In the genomic region with DNA sequence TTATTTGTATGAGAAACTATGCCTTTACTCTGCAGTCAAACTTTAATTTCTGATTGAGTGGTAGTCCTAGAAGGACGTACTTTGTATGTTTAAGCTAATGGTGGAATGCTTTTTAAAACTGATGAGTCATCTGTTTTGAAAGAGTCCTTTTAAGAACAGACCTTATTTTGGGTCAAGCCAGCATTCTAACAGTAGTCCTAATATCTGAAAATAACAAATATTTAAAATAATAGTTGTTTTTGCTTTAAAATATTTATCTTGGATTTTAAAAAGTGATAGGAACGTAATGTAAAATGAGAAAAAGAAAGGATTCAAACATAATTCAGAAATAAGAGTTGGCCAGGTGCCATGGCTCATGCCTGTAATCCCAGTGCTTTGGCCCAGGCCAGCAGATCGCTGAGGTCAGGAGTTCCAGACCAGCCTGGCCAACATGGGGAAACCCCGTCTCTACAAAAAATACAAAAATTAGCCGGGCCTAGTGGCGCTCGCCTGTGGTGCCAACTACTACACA, we compare ENCODE assay signal across 8 cellular contexts. TPM values are rescaled to one million over a fixed set of nuclear protein-coding genes. Genes with fewer than 3 reads are reported as not detected.
DNase-seq lines count a peak whose midpoint lies in the region; ATAC-seq, FAIRE-seq and TF ChIP-seq lines count a peak whose summit lies in the region.

No MANE protein-coding gene starts in this region.

- H3K27ac ChIP-seq in Karpas-422 (ENCODE audit: low read length), result no peak overlapping the region
- no peak overlapping the region for H3K27ac ChIP-seq in GM12878 (ENCODE audit: control insufficient read depth, insufficient read depth)
- H3K27ac ChIP-seq in liver (ENCODE audit: low read depth in 1 of 2, low read length in 2 of 2), result peak overlapping the region in 1 of 2 donors; percentile 86

- no peak for TF ChIP-seq EP300 in GM12878 (IDR thresholded peaks at IDR 0.05; ENCODE audit: borderline replicate concordance in 1 of 2, control insufficient read depth in 1 of 2, low read depth in 2 of 2, low read length in 2 of 2)

- H3K4me3 Mint-ChIP-seq in Caco-2 (ENCODE audit: unreplicated experiment), result peak overlapping the region; percentile 82

- no peak overlapping the region for H3K27ac Mint-ChIP-seq in Caco-2 (ENCODE audit: unreplicated experiment)

- H3K36me3 ChIP-seq in Caco-2 (ENCODE audit: control insufficient read depth, insufficient read depth, low read length) (no peaks in the 10 kb centered on the region), Karpas-422 (ENCODE audit: insufficient read depth, low read length) (peaks cover 16% of the 10 kb centered on the region), GM12878 (ENCODE audit: control insufficient read depth in 2 of 2, insufficient read depth in 2 of 2, low read length in 1 of 2) (0 out of 4 replicates have a peak, but pooled peaks cover 0 to 3% of the 10 kb centered on the region in 2 experiments), liver (ENCODE audit: control insufficient read depth in 4 of 4, insufficient read depth in 3 of 4, low read depth in 1 of 4, low read length in 3 of 4) (no peaks in the 10 kb centered on the region)

- TF ChIP-seq RAD21 in GM12878 (IDR thresholded peaks at IDR 0.05; ENCODE audit: insufficient read depth, low read depth, low read length) (no peak), liver (IDR thresholded peaks at IDR 0.05) (peak in 1 of 2 donors; percentile 26)

- H3K27me3 Mint-ChIP-seq in Caco-2 (ENCODE audit: insufficient read depth, unreplicated experiment), result no peaks in the 10 kb centered on the region

- no peak for TF ChIP-seq POLR2A in GM12878 (IDR thresholded peaks at IDR 0.05; ENCODE audit: low read depth, low read length)

- BruUV-seq in Caco-2 (replicated peaks; lab: Mats Ljungman, UMichigan), result no TSS peak
- no TSS peak for BruUV-seq in GM12878 (replicated peaks; lab: Mats Ljungman, UMichigan)

- SMC1A ChIA-PET in GM12878 (lab: Charles Lee; ENCODE audit: uncharacterized antibody, unreplicated experiment), result interaction anchor here (1.1 to 3.4 kb wide), 5 partner anchors 14 to 502 kb away, joined by 3 to 26 read pairs (median 8); no protein-coding TSS in a partner anchor

- no peaks in the 10 kb centered on the region; the same call in 1 of the 2 replicates for H3K27me3 ChIP-seq in Caco-2 (replicated peaks; ENCODE audit: control insufficient read depth, insufficient read depth, low read length)
- H3K27me3 ChIP-seq in Karpas-422 (ENCODE audit: low read length), result no peaks in the 10 kb centered on the region
- no peaks in the 10 kb centered on the region for H3K27me3 ChIP-seq in GM12878 (replicated peaks in 1 of 2; ENCODE audit: control insufficient read depth in 2 of 2, insufficient read depth in 2 of 2, low read length in 1 of 2)
- H3K27me3 ChIP-seq in liver (ENCODE audit: control insufficient read depth in 4 of 4, insufficient read depth in 4 of 4, low read length in 3 of 4), result no peaks in the 10 kb centered on the region

- CTCF ChIA-PET in Caco-2 (lab: Charles Lee) (interaction anchor here (0.6 to 3.4 kb wide), 2 partner anchors 68 to 457 kb away, joined by 3 to 30 read pairs; no protein-coding TSS in a partner anchor), GM12878 (lab: Yijun Ruan, JAX) (interaction anchor here (0.6 to 8.6 kb wide), 6 partner anchors 66 to 668 kb away, joined by 3 to 52 read pairs (median 4); no protein-coding TSS in a partner anchor)

- H3K4me3 ChIP-seq in Caco-2 (ENCODE audit: low read depth, low read length), result peak overlapping the region; percentile 94; the same call in 1 of the 2 replicates
- H3K4me3 ChIP-seq in Karpas-422 (ENCODE audit: low read length), result peak overlapping the region; percentile 83
- 0 out of 2 replicates have a peak overlapping the region, but pooled peaks have one; percentile 95 for H3K4me3 ChIP-seq in GM12878
- H3K4me3 ChIP-seq in liver (ENCODE audit: low read depth in 1 of 3, low read length in 3 of 3), result no peak overlapping the region

- TF ChIP-seq CTCF in Caco-2 (IDR thresholded peaks at IDR 0.05; ENCODE audit: insufficient read depth in 1 of 2, low read depth in 1 of 2, low read length in 1 of 2, severe bottlenecking in 1 of 2, unreplicated experiment in 1 of 2), result no peak
- no peak for TF ChIP-seq CTCF in GM12878 (IDR thresholded peaks at IDR 0.05 in 2 of 3, conservative IDR thresholded peaks at IDR 0.05 in 1 of 3; ENCODE audit: control insufficient read depth in 2 of 3, extremely low read depth in 1 of 3, insufficient read depth in 1 of 3, low read depth in 3 of 3, low read length in 3 of 3)
- no peak for TF ChIP-seq CTCF in liver (IDR thresholded peaks at IDR 0.05; ENCODE audit: low read depth, low read length, missing input control)

- H3K4me2 ChIP-seq in Karpas-422 (ENCODE audit: low read depth, low read length, poor library complexity, severe bottlenecking), result peak overlapping the region; percentile 91
- peak overlapping the region; percentile 91 for H3K4me2 ChIP-seq in GM12878 (ENCODE audit: control insufficient read depth, insufficient read depth)

- H3K9me3 ChIP-seq in Caco-2 (no peaks in the 10 kb centered on the region), Karpas-422 (ENCODE audit: low read length) (no peaks in the 10 kb centered on the region), GM12878 (replicated peaks; ENCODE audit: control insufficient read depth, insufficient read depth, low read length) (no peaks in the 10 kb centered on the region), liver (ENCODE audit: control insufficient read depth in 4 of 4, low read length in 3 of 4) (no peaks in the 10 kb centered on the region)

- peak overlapping the region; percentile 82 for H3K9ac ChIP-seq in Karpas-422 (ENCODE audit: low read length)
- H3K9ac ChIP-seq in GM12878 (ENCODE audit: control insufficient read depth, insufficient read depth, low read length), result no peak overlapping the region; the same call in 1 of the 2 replicates
- H3K9ac ChIP-seq in liver (ENCODE audit: low read depth in 1 of 2, low read length in 2 of 2), result no peak overlapping the region

- intact Hi-C loops in Caco-2 (cut with micrococcal nuclease; ENCODE audit: unreplicated experiment), result no loop called here
- intact Hi-C loops in GM12878 (cut with micrococcal nuclease; ENCODE audit: unreplicated experiment), result no loop called here

- H3K4me1 ChIP-seq in Caco-2 (peaks cover 7% of the 10 kb centered on the region), Karpas-422 (ENCODE audit: low read length) (peaks cover 30% of the 10 kb centered on the region), GM12878 (ENCODE audit: control insufficient read depth, insufficient read depth, low read length) (peaks cover 4% of the 10 kb centered on the region; the same call in 1 of the 2 replicates), liver (ENCODE audit: control insufficient read depth in 4 of 4, insufficient read depth in 4 of 4, low read length in 3 of 4) (peaks cover 5 to 23% (median 14%) of the 10 kb centered on the region in 4 donors)

- in situ Hi-C loops in GM12878 (cut with MboI), result no loop called here

- no peaks in the 10 kb centered on the region for H3K9me3 Mint-ChIP-seq in Caco-2 (ENCODE audit: unreplicated experiment)

- RAD21 ChIA-PET in GM12878 (lab: Charles Lee; ENCODE audit: unreplicated experiment), result interaction anchor here (2.7 to 2.9 kb wide), 2 partner anchors 65 to 67 kb away, joined by 9 to 17 read pairs; no protein-coding TSS in a partner anchor

- peaks cover 7% of the 10 kb centered on the region for H3K36me3 Mint-ChIP-seq in Caco-2 (ENCODE audit: insufficient read depth, unreplicated experiment)

- peaks cover 18% of the 10 kb centered on the region for H3K4me1 Mint-ChIP-seq in Caco-2 (ENCODE audit: low read depth, unreplicated experiment)

- peak; percentile 3; the same call in 1 of the 3 replicates for ATAC-seq in GM12878

- H2AFZ ChIP-seq in Karpas-422 (ENCODE audit: low read length), result no peak overlapping the region
- peak overlapping the region; percentile 52; the same call in 1 of the 2 replicates for H2AFZ ChIP-seq in GM12878 (ENCODE audit: control insufficient read depth, low read depth, low read length)

- POLR2A ChIA-PET in Caco-2 (lab: Charles Lee), result interaction anchor here (0.7 kb wide), 1 partner anchor 67 kb away, joined by 4 read pairs; no protein-coding TSS in a partner anchor
- POLR2A ChIA-PET in GM12878 (lab: Charles Lee), result interaction anchor here (0.7 to 3.4 kb wide), 4 partner anchors 67 to 363 kb away, joined by 3 to 15 read pairs (median 4); a partner anchor contains a TSS

- FAIRE-seq in GM12878 (lab: Jason Lieb, UNC) (no peak), urothelium cell line (lab: Jason Lieb, UNC) (no peak)

- H3K9me2 ChIP-seq in Karpas-422 (replicated peaks; ENCODE audit: insufficient read depth, low read length), result no peaks in the 10 kb centered on the region

- 29% methylated on average over 7 of the region's 7 CpGs for WGBS in GM12878 (ENCODE audit: insufficient coverage, insufficient replicate concordance, low lambda C conversion rate, missing lambda C conversion rate)
- WGBS in liver, result 25% methylated on average over 7 of the region's 7 CpGs

- H3K79me2 ChIP-seq in Karpas-422 (ENCODE audit: low read length), result peaks cover 38% of the 10 kb centered on the region
- H3K79me2 ChIP-seq in GM12878 (ENCODE audit: control insufficient read depth, insufficient read depth, low read length), result peaks cover 40% of the 10 kb centered on the region

- DNase-seq in Caco-2, result no peak
- peak; percentile 60 for DNase-seq in Karpas-422
- no peak for DNase-seq in GM12878 (ENCODE audit: low read depth, low spot score)
- DNase-seq in urothelium cell line (ENCODE audit: low spot score), result peak; percentile 43
- no peak for DNase-seq in NCI-H146 (lab: John Stamatoyannopoulos, UW)
- DNase-seq in NCI-H345 treated with DMSO at 0.1 percent for 48 hours (lab: John Stamatoyannopoulos, UW; ENCODE audit: unreplicated experiment), result no peak
- no peak for DNase-seq in NCI-H1694 treated with DMSO at 0.1 percent for 48 hours (lab: John Stamatoyannopoulos, UW)

- H4K20me1 ChIP-seq in Karpas-422 (ENCODE audit: insufficient read depth, low read depth, low read length) (peaks cover 5% of the 10 kb centered on the region; the same call in 1 of the 2 replicates), GM12878 (ENCODE audit: control insufficient read depth, insufficient read depth) (no peaks in the 10 kb centered on the region)

RNA-seq across cellular contexts. Expression of a gene that starts 1.3 kb away (rescaled TPM):
- total RNA-seq in Caco-2 (2022) (19.8 and 20.5 TPM in 2 replicates), GM12878 (2014; rRNA removed) (28.5 and 33.2 TPM in 2 replicates), GM12878 (2014; rRNA removed; fragmentation: Illumina TruSeq; extraction: Trizol) (28.0 and 29.5 TPM in 2 replicates), GM12878 (2021) (17.9 and 19.7 TPM in 2 replicates), liver (10 to 100 TPM; 14.1 to 18.0 TPM)
- 25.8 and 50.5 TPM in 2 replicates for total RNA-seq in Karpas-422 (2014; rRNA removed; shearing (Covaris generic); ENCODE audit: low replicate concordance)
- total RNA-seq in GM12878 (2013; cell fraction: nucleolus; rRNA removed), result 32.9 and 33.4 TPM in 2 replicates
- polyA plus RNA-seq in GM12878 (2011; ENCODE audit: low read depth), result 4.6 TPM
- polyA plus RNA-seq in GM12878 (2011; rRNA removed) (29.1 and 46.8 TPM in 2 replicates), GM12878 (2014; fragmentation: Illumina TruSeq; extraction: Trizol) (25.0 and 28.0 TPM in 2 replicates), GM12878 (2014; fragmentation: Nextera tagmentation; extraction: Ambion mirVana) (1 to 10 TPM; 7.7 to 8.0 TPM), GM12878 (2014; rRNA removed) (12.9 and 14.8 TPM in 2 replicates), GM12878 (2016; fragmentation: Nextera tagmentation; extraction: Ambion mirVana) (10 to 100 TPM; 17.7 to 17.9 TPM), liver (1 to 10 TPM; 4.6 to 6.6 TPM)
- 12.1 and 12.6 TPM in 2 replicates for polyA plus RNA-seq in GM12878 (2011; cell fraction: cytosol; rRNA removed)
- polyA plus RNA-seq in GM12878 (2011; cell fraction: nucleus; rRNA removed), result 5.3 and 6.1 TPM in 2 replicates
- polyA plus RNA-seq in GM12878 (2012), result 9.2 and 11.3 TPM in 2 replicates
- 25.7 and 34.4 TPM in 2 replicates for polyA minus RNA-seq in GM12878 (2011; rRNA and poly(A)+ RNA removed)
- polyA minus RNA-seq in GM12878 (2011; cell fraction: cytosol; rRNA and poly(A)+ RNA removed), result 13.9 and 15.2 TPM in 2 replicates
- polyA minus RNA-seq in GM12878 (2011; cell fraction: nucleus; rRNA and poly(A)+ RNA removed), result 7.4 and 12.2 TPM in 2 replicates

Comparison
In these comparisons a context has a peak if more than half of its experiments do, and no peak if none do; other contexts are left out.
1. DNase-seq: peak in Karpas-422 (single experiment) and urothelium cell line (single experiment); none in Caco-2 (0 of 2), GM12878 (single experiment), NCI-H146 (single experiment), NCI-H345 treated with DMSO at 0.1 percent for 48 hours (single experiment) and NCI-H1694 treated with DMSO at 0.1 percent for 48 hours (single experiment).
2. H3K4me3 ChIP-seq: peak in Caco-2 (single experiment), Karpas-422 (single experiment) and GM12878 (single experiment); none in liver (0 of 3).